ENCODE assay signal across 16 cellular contexts in the genomic region with DNA sequence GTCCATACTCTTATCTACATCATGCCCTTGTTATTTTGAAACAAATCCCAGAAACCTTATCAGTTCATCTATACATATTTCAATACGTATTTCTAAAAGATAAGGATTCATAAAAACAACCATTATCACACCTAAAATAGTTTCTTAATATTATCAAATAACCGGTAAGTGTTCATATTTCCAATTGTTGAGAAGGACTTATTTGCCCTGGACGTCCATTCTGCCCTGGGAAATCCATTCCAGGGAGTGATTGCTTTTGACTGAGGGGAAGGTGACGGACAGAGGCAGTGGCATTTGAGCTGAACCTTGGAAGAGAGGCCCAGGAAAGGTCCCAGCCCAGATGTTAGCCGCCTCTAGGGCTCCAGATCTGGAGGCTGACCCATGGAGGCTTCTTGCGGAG. TPM values are rescaled to one million over a fixed set of nuclear protein-coding genes. Genes with fewer than 3 reads are reported as not detected.
A peak's percentile ranks its signal among the peaks of the same experiment; 100 is the strongest.
DNase-seq lines count a peak whose midpoint lies in the region; ATAC-seq and TF ChIP-seq lines count a peak whose summit lies in the region.
"Had no signal": no experiment of that assay in that cellular context is flagged by ENCODE, and none has a peak within 500 bp of the region (broad histone marks: within the 10 kb centered on the region; RNA-seq: fewer than 3 reads in every experiment).

No MANE protein-coding gene starts in this region.

- TF ChIP-seq CTCF in heart right ventricle (IDR thresholded peaks at IDR 0.05) (no peak), epithelial cell of proximal tubule (conservative IDR thresholded peaks at IDR 0.05; ENCODE audit: low read depth, low read length) (no peak), spleen (IDR thresholded peaks at IDR 0.05 in 8 of 11, conservative IDR thresholded peaks at IDR 0.05 in 3 of 11) (no peak)

- no peak overlapping the region for H3K23ac ChIP-seq in mesenchymal stem cell (ENCODE audit: low read length in 2 of 2)

- DNase-seq in heart right ventricle (no peak), Right ventricle myocardium inferior (ENCODE audit: missing footprints) (no peak), epithelial cell of proximal tubule (ENCODE audit: low read depth) (no peak), mesenchymal stem cell (no peak), spleen (no peak), cortex of kidney (lab: John Stamatoyannopoulos, UW) (no peak), activated gamma-delta T cell treated with Interleukin-2 at 50 U/mL for 16 hours (no peak)
- DNase-seq: 8988T; BE2C; CD8-positive, alpha-beta memory T cell; GM23248; HCEC 1CT; NCI-H1417 treated with DMSO at 0.1 percent for 48 hours; NCI-H2029; NCI-H510A had no signal

- no peak overlapping the region for H4K91ac ChIP-seq in mesenchymal stem cell (ENCODE audit: low read length)

- H3K27me3 ChIP-seq in heart right ventricle = peaks cover 0 to 24% (median 0%) of the 10 kb centered on the region in 7 donors
- H3K27me3 ChIP-seq in mesenchymal stem cell (ENCODE audit: control insufficient read depth in 1 of 2, insufficient read depth in 1 of 2, low read length in 2 of 2) = peaks cover 0 to 38% of the 10 kb centered on the region in 2 experiments
- peaks cover 0 to 40% (median 4%) of the 10 kb centered on the region in 7 donors for H3K27me3 ChIP-seq in spleen (replicated peaks in 1 of 7)
- H3K27me3 ChIP-seq: BE2C had no signal

- no peak overlapping the region for H3K14ac ChIP-seq in mesenchymal stem cell (ENCODE audit: low read length in 2 of 2)

- ATAC-seq in heart right ventricle (peak in 1 of 8 donors; percentile 6), Right ventricle myocardium inferior (no peak), HG03108 (IDR thresholded peaks at IDR 0.05; ENCODE audit: unreplicated experiment) (no peak)

- intact Hi-C loops in heart right ventricle (cut with DNase I) (no loop called here), Right ventricle myocardium inferior (cut with DNase I) (no loop called here), spleen (cut with DNase I; ENCODE audit: low total_unique reads) (no loop called here)

- no peak overlapping the region for H3K18ac ChIP-seq in mesenchymal stem cell (ENCODE audit: low read depth in 1 of 2, low read length in 2 of 2)

- no peak overlapping the region for H2BK120ac ChIP-seq in mesenchymal stem cell (ENCODE audit: low read depth, low read length)

- H3K9me3 ChIP-seq in heart right ventricle (no peaks in the 10 kb centered on the region), mesenchymal stem cell (ENCODE audit: control insufficient read depth, low read length) (no peaks in the 10 kb centered on the region), spleen (no peaks in the 10 kb centered on the region)
- H3K9me3 ChIP-seq: BE2C had no signal

- no peak overlapping the region for H2BK12ac ChIP-seq in mesenchymal stem cell (ENCODE audit: low read length in 2 of 2)

- H2BK5ac ChIP-seq in mesenchymal stem cell (ENCODE audit: low read depth, low read length, poor library complexity, severe bottlenecking) = no peak overlapping the region

- 53 to 67% methylated on average over 6 of the region's 6 CpGs for WGBS in heart right ventricle, 2 donors
- 70% methylated on average over 4 of the region's 6 CpGs for WGBS in mesenchymal stem cell
- 56 to 73% (median 61%) methylated on average over 4 to 6 of the region's 6 CpGs for WGBS in spleen, 5 donors

- no peak overlapping the region for H3K9ac ChIP-seq in mesenchymal stem cell (ENCODE audit: low read length)
- H3K9ac ChIP-seq: GM23248 had no signal

- H3K4me1 ChIP-seq in heart right ventricle (peaks cover 0 to 67% (median 38%) of the 10 kb centered on the region in 9 donors), mesenchymal stem cell (ENCODE audit: control insufficient read depth, insufficient read depth, low read depth, low read length) (peaks cover 35% of the 10 kb centered on the region), spleen (peaks cover 0 to 83% (median 11%) of the 10 kb centered on the region in 6 donors)
- H3K4me1 ChIP-seq: BE2C had no signal

- peak overlapping the region in 6 of 10 donors; percentile 22 to 76 (median 72) for H3K4me3 ChIP-seq in heart right ventricle
- H3K4me3 ChIP-seq in epithelial cell of proximal tubule (ENCODE audit: low read depth, low read length) = peak overlapping the region; percentile 18
- no peak overlapping the region for H3K4me3 ChIP-seq in mesenchymal stem cell (ENCODE audit: insufficient read depth in 1 of 2, low read depth in 1 of 2, low read length in 2 of 2)
- H3K4me3 ChIP-seq in spleen = peak overlapping the region in 1 of 8 donors; percentile 24
- H3K4me3 ChIP-seq: GM23248 had no signal

- no peaks in the 10 kb centered on the region for H3K36me3 ChIP-seq in heart right ventricle
- H3K36me3 ChIP-seq in mesenchymal stem cell (ENCODE audit: control insufficient read depth in 1 of 2, insufficient read depth in 2 of 2, low read depth in 1 of 2, low read length in 2 of 2) = no peaks in the 10 kb centered on the region
- H3K36me3 ChIP-seq in spleen = no peaks in the 10 kb centered on the region
- H3K36me3 ChIP-seq: BE2C had no signal

- no peak overlapping the region for H3K4ac ChIP-seq in mesenchymal stem cell (ENCODE audit: low read depth in 1 of 2, low read length in 2 of 2)

- H2AK5ac ChIP-seq in mesenchymal stem cell (ENCODE audit: low read length, severe bottlenecking) = peak overlapping the region; percentile 90

- H3K27ac ChIP-seq in heart right ventricle (peak overlapping the region in 8 of 10 donors; percentile 23 to 94 (median 90)), mesenchymal stem cell (ENCODE audit: low read length, poor library complexity, severe bottlenecking) (peak overlapping the region; percentile 59), spleen (peak overlapping the region in 7 of 8 donors; percentile 26 to 89 (median 85))
- H3K27ac ChIP-seq: GM23248 had no signal

- no peak for TF ChIP-seq POLR2A in spleen (IDR thresholded peaks at IDR 0.05)

- H2AFZ ChIP-seq in mesenchymal stem cell (ENCODE audit: low read depth, low read length) = no peak overlapping the region
- H2AFZ ChIP-seq: GM23248 had no signal

- no peak overlapping the region for H4K8ac ChIP-seq in mesenchymal stem cell (ENCODE audit: low read length)

- no peak overlapping the region for H2BK15ac ChIP-seq in mesenchymal stem cell (ENCODE audit: low read depth, poor library complexity, severe bottlenecking)

- no peak overlapping the region for H3K4me2 ChIP-seq in mesenchymal stem cell (ENCODE audit: low read length, poor library complexity, severe bottlenecking)

- H3K79me1 ChIP-seq in mesenchymal stem cell (replicated peaks; ENCODE audit: low read length, poor library complexity, severe bottlenecking) = peaks cover 7% of the 10 kb centered on the region

RNA-seq across cellular contexts. Expression of gene STARD8, which starts 49.6 kb away (rescaled TPM):
- 10 to 100 TPM in 2 of 10 donors, 1 to 10 TPM in 8; 5.2 to 11.7 (median 8.0) TPM for total RNA-seq in heart right ventricle
- polyA plus RNA-seq in heart right ventricle = 1 to 10 TPM; 4.7 to 7.4 TPM
- total RNA-seq in Right ventricle myocardium inferior = 11.7 TPM
- 7.7 and 9.5 TPM in 2 replicates for total RNA-seq in epithelial cell of proximal tubule
- 0.19 TPM for polyA plus RNA-seq in mesenchymal stem cell (2013, experiment 1 of 2)
- 0.18 TPM for polyA plus RNA-seq in mesenchymal stem cell (2013, experiment 2 of 2)
- 10 to 100 TPM; 16.5 to 35.2 (median 26.8) TPM for total RNA-seq in spleen
- 1 to 10 TPM; 1.9 to 5.6 (median 2.1) TPM for polyA plus RNA-seq in spleen
- polyA plus RNA-seq: CD8-positive, alpha-beta memory T cell had no signal

Comparison
In these comparisons a context has a peak if more than half of its experiments do, and no peak if none do; other contexts are left out.
1. H3K4me3 ChIP-seq: peak in heart right ventricle (6 of 10) and epithelial cell of proximal tubule (single experiment); none in mesenchymal stem cell (0 of 2).
2. Peak in every context shown above with its lines, with median percentiles within 50 percentile points of each other: H3K27ac ChIP-seq.